20 cellular contexts compared by ENCODE assay signal in genomic region chr3:97896547-97896946, GRCh38.
DNase-seq lines count a peak whose midpoint lies in the region; ATAC-seq and TF ChIP-seq lines count a peak whose summit lies in the region.
"Had no signal": no experiment of that assay in that cellular context is flagged by ENCODE, and none has a peak within 500 bp of the region (broad histone marks: within the 10 kb centered on the region; RNA-seq: fewer than 3 reads in every experiment).

No MANE protein-coding gene starts in this region.

- H3K4me2 ChIP-seq in DND-41 (ENCODE audit: insufficient read depth, low read length) (no peak overlapping the region), GM23248 (ENCODE audit: unreplicated experiment) (no peak overlapping the region), PC-3 (ENCODE audit: low read length) (no peak overlapping the region)

- DNase-seq in DND-41 (no peak), GM23248 (peak; percentile 1), PC-3 (no peak), endodermal cell (peak; percentile 53), GDM1 (lab: John Stamatoyannopoulos, UW) (no peak), COLO668 (lab: John Stamatoyannopoulos, UW; ENCODE audit: unreplicated experiment) (no peak)
- DNase-seq: activated CD4-positive, alpha-beta T cell treated with anti-CD3 and anti-CD28 coated beads for 1 hour; activated CD8-positive, alpha-beta T cell treated with anti-CD3 and anti-CD28 coated beads, Interleukin-2, amount 10 ng/mL, durations not matched to agents 7 days and 5 days; activated effector memory CD4-positive, alpha-beta T cell treated with anti-CD3 and anti-CD28 coated beads, Interleukin-2, amount 50 U/mL, for 16 hours; activated naive CD8-positive, alpha-beta T cell treated with anti-CD3 and anti-CD28 coated beads, Interleukin-2, amount 50 U/mL, for 24 hours; activated T-cell treated with anti-CD3 and anti-CD28 coated beads for 4 hours; CD8-positive, alpha-beta T cell; cerebellar nuclear complex; erythroblast; heart right ventricle; NCI-H526 treated with DMSO at 0.1 percent for 48 hours; SIG-M5; stimulated activated naive CD8-positive, alpha-beta T cell treated with anti-CD3 and anti-CD28 coated beads, Interleukin-15, amount 100 ng/mL, for 72 hours; tibial artery had no signal

- H3K27ac ChIP-seq in DND-41 (ENCODE audit: low read length) (no peak overlapping the region), GM23248 (no peak overlapping the region), PC-3 (ENCODE audit: low read length) (no peak overlapping the region), endodermal cell (ENCODE audit: low read depth, low read length) (no peak overlapping the region)
- H3K27ac ChIP-seq: heart right ventricle, tibial artery had no signal

- H4K20me1 ChIP-seq in DND-41 (ENCODE audit: insufficient read depth, low read length) (no peaks in the 10 kb centered on the region), GM23248 (ENCODE audit: insufficient read depth) (0 out of 2 replicates have a peak, but pooled peaks cover 5% of the 10 kb centered on the region), PC-3 (ENCODE audit: low read length) (no peaks in the 10 kb centered on the region)

- H3K27me3 Mint-ChIP-seq in endodermal cell (ENCODE audit: insufficient read depth), result no peaks in the 10 kb centered on the region
- H3K27me3 Mint-ChIP-seq: activated naive CD8-positive, alpha-beta T cell treated with anti-CD3 and anti-CD28 coated beads, Interleukin-2, amount 50 U/mL, for 24 hours; stimulated activated naive CD8-positive, alpha-beta T cell treated with anti-CD3 and anti-CD28 coated beads, Interleukin-15, amount 100 ng/mL, for 72 hours had no signal

- POLR2A ChIA-PET in PC-3 (lab: Charles Lee; ENCODE audit: unreplicated experiment), result no interaction called here

- no TSS peak for BruUV-seq in PC-3 (replicated peaks; lab: Mats Ljungman, UMichigan)

- H3K9me3 Mint-ChIP-seq in endodermal cell, result no peaks in the 10 kb centered on the region
- H3K9me3 Mint-ChIP-seq: activated naive CD8-positive, alpha-beta T cell treated with anti-CD3 and anti-CD28 coated beads, Interleukin-2, amount 50 U/mL, for 24 hours; CD8-positive, alpha-beta T cell; stimulated activated naive CD8-positive, alpha-beta T cell treated with anti-CD3 and anti-CD28 coated beads, Interleukin-15, amount 100 ng/mL, for 72 hours had no signal

- H3K36me3 Mint-ChIP-seq in endodermal cell (ENCODE audit: low read depth), result no peaks in the 10 kb centered on the region
- H3K36me3 Mint-ChIP-seq: CD8-positive, alpha-beta T cell had no signal

- H2AFZ ChIP-seq in DND-41 (ENCODE audit: low read depth, low read length) (no peak overlapping the region), GM23248 (no peak overlapping the region), PC-3 (ENCODE audit: low read length) (no peak overlapping the region)

- no peaks in the 10 kb centered on the region for H3K9me3 ChIP-seq in DND-41 (ENCODE audit: insufficient read depth, low read length, severe bottlenecking)
- H3K9me3 ChIP-seq in GM23248 (ENCODE audit: low read depth), result no peaks in the 10 kb centered on the region
- H3K9me3 ChIP-seq in PC-3 (ENCODE audit: low read length), result no peaks in the 10 kb centered on the region
- no peaks in the 10 kb centered on the region for H3K9me3 ChIP-seq in endodermal cell (ENCODE audit: control insufficient read depth, low read length)
- H3K9me3 ChIP-seq: heart right ventricle, tibial artery had no signal

- H3F3A ChIP-seq in GM23248 (ENCODE audit: insufficient read depth) (no peaks in the 10 kb centered on the region; the same call in 1 of the 2 replicates), PC-3 (ENCODE audit: low read length, unreplicated experiment) (no peaks in the 10 kb centered on the region)

- H3K4me3 ChIP-seq in DND-41 (ENCODE audit: low read depth in 1 of 2, low read length in 2 of 2) (no peak overlapping the region), GM23248 (no peak overlapping the region), PC-3 (ENCODE audit: low read length) (no peak overlapping the region), endodermal cell (ENCODE audit: low read length) (no peak overlapping the region)
- H3K4me3 ChIP-seq: heart right ventricle, tibial artery had no signal

- no peaks in the 10 kb centered on the region for H3K9me2 ChIP-seq in GM23248 (ENCODE audit: insufficient read depth)
- no peaks in the 10 kb centered on the region for H3K9me2 ChIP-seq in PC-3 (replicated peaks; ENCODE audit: low read length)

- no peaks in the 10 kb centered on the region for H3K4me1 ChIP-seq in DND-41 (ENCODE audit: insufficient read depth, low read length)
- no peaks in the 10 kb centered on the region for H3K4me1 ChIP-seq in GM23248 (ENCODE audit: insufficient read depth)
- no peaks in the 10 kb centered on the region for H3K4me1 ChIP-seq in PC-3 (ENCODE audit: insufficient read depth, low read length)
- peaks cover 3% of the 10 kb centered on the region for H3K4me1 ChIP-seq in endodermal cell (ENCODE audit: control insufficient read depth, insufficient read depth, low read length)
- H3K4me1 ChIP-seq: tibial artery had no signal

- H3K79me2 ChIP-seq in DND-41 (ENCODE audit: insufficient read depth, low read length), result no peaks in the 10 kb centered on the region
- H3K79me2 ChIP-seq in GM23248 (ENCODE audit: insufficient read depth), result no peaks in the 10 kb centered on the region
- no peaks in the 10 kb centered on the region for H3K79me2 ChIP-seq in PC-3 (ENCODE audit: low read length)

- CTCF ChIA-PET in PC-3 (lab: Charles Lee), result no interaction called here

- H3K27ac Mint-ChIP-seq in endodermal cell, result peak overlapping the region; percentile 1
- H3K27ac Mint-ChIP-seq: activated CD8-positive, alpha-beta T cell treated with anti-CD3 and anti-CD28 coated beads, Interleukin-2, amount 10 ng/mL, durations not matched to agents 7 days and 5 days; activated naive CD8-positive, alpha-beta T cell treated with anti-CD3 and anti-CD28 coated beads, Interleukin-2, amount 50 U/mL, for 24 hours; CD8-positive, alpha-beta T cell; stimulated activated naive CD8-positive, alpha-beta T cell treated with anti-CD3 and anti-CD28 coated beads, Interleukin-15, amount 100 ng/mL, for 72 hours had no signal

- WGBS in GM23248 (ENCODE audit: low coverage in 1 of 2, low lambda C conversion rate in 2 of 2, missing lambda C conversion rate in 2 of 2), 2 experiments, result 58 to 61% methylated on average over 3 of the region's 3 CpGs
- WGBS in endodermal cell (ENCODE audit: insufficient coverage in 1 of 2, insufficient read length in 1 of 2), 2 experiments, result 78 to 100% methylated on average over 1 to 3 of the region's 3 CpGs

- H3K27me3 ChIP-seq in DND-41 (ENCODE audit: insufficient read depth, low read length, poor library complexity) (no peaks in the 10 kb centered on the region), GM23248 (replicated peaks; ENCODE audit: insufficient read depth) (no peaks in the 10 kb centered on the region), PC-3 (ENCODE audit: low read length) (no peaks in the 10 kb centered on the region), endodermal cell (ENCODE audit: control insufficient read depth, insufficient read depth, low read length, poor library complexity, severe bottlenecking) (no peaks in the 10 kb centered on the region)
- H3K27me3 ChIP-seq: heart right ventricle, tibial artery had no signal

- peak; percentile 4 for TF ChIP-seq CTCF in DND-41 (IDR thresholded peaks at IDR 0.05; ENCODE audit: borderline replicate concordance, extremely low read depth, low read length, poor library complexity, severe bottlenecking)
- peak; percentile 54 for TF ChIP-seq CTCF in PC-3 (conservative IDR thresholded peaks at IDR 0.05; ENCODE audit: low read depth, low read length)
- TF ChIP-seq CTCF in endodermal cell (conservative IDR thresholded peaks at IDR 0.05), result peak; percentile 51

- in situ Hi-C loops in GM23248 (cut with MboI), result no loop called here

- H3K9ac ChIP-seq in DND-41 (ENCODE audit: low read depth, low read length) (no peak overlapping the region), GM23248 (no peak overlapping the region), PC-3 (ENCODE audit: low read length) (no peak overlapping the region), endodermal cell (ENCODE audit: extremely low read depth, low read length, poor library complexity, severe bottlenecking) (no peak overlapping the region)

- H3K36me3 ChIP-seq in DND-41 (ENCODE audit: insufficient read depth, low read length) (no peaks in the 10 kb centered on the region; the same call in 1 of the 2 replicates), GM23248 (ENCODE audit: low read depth) (peaks cover 10% of the 10 kb centered on the region), PC-3 (ENCODE audit: low read depth, low read length) (0 out of 2 replicates have a peak, but pooled peaks cover 4% of the 10 kb centered on the region), endodermal cell (ENCODE audit: control insufficient read depth, insufficient read depth, low read length) (no peaks in the 10 kb centered on the region)

- peaks cover 23% of the 10 kb centered on the region for H3K4me1 Mint-ChIP-seq in endodermal cell

- H3K4me3 Mint-ChIP-seq in endodermal cell, result no peak overlapping the region
- H3K4me3 Mint-ChIP-seq: activated CD8-positive, alpha-beta T cell treated with anti-CD3 and anti-CD28 coated beads, Interleukin-2, amount 10 ng/mL, durations not matched to agents 7 days and 5 days; activated naive CD8-positive, alpha-beta T cell treated with anti-CD3 and anti-CD28 coated beads, Interleukin-2, amount 50 U/mL, for 24 hours; CD8-positive, alpha-beta T cell; stimulated activated naive CD8-positive, alpha-beta T cell treated with anti-CD3 and anti-CD28 coated beads, Interleukin-15, amount 100 ng/mL, for 72 hours had no signal

- intact Hi-C loops in PC-3 (cut with micrococcal nuclease), result no loop called here

- no peak for ATAC-seq in DND-41 (ENCODE audit: insufficient read depth, low read depth)
- ATAC-seq in PC-3, result peak; percentile 48
- no peak for ATAC-seq in HG02798 (IDR thresholded peaks at IDR 0.05; ENCODE audit: poor library complexity, unreplicated experiment)
- ATAC-seq: activated CD8-positive, alpha-beta T cell treated with anti-CD3 and anti-CD28 coated beads, Interleukin-2, amount 10 ng/mL, durations not matched to agents 7 days and 5 days; activated naive CD8-positive, alpha-beta T cell treated with anti-CD3 and anti-CD28 coated beads, Interleukin-2, amount 50 U/mL, for 24 hours; CD8-positive, alpha-beta T cell; heart right ventricle; stimulated activated naive CD8-positive, alpha-beta T cell treated with anti-CD3 and anti-CD28 coated beads, Interleukin-15, amount 100 ng/mL, for 72 hours had no signal

Comparison
In these comparisons a context has a peak if more than half of its experiments do, and no peak if none do; other contexts are left out.
1. DNase-seq: peak in GM23248 (single experiment) and endodermal cell (single experiment); none in DND-41 (single experiment), PC-3 (single experiment), GDM1 (single experiment) and COLO668 (single experiment).
2. CTCF ChIP-seq: peak in every context shown above with its lines; median percentile 54 in PC-3; 51 in endodermal cell; 4 in DND-41.